ENCODE assay signal across 8 cellular contexts in the genomic region with DNA sequence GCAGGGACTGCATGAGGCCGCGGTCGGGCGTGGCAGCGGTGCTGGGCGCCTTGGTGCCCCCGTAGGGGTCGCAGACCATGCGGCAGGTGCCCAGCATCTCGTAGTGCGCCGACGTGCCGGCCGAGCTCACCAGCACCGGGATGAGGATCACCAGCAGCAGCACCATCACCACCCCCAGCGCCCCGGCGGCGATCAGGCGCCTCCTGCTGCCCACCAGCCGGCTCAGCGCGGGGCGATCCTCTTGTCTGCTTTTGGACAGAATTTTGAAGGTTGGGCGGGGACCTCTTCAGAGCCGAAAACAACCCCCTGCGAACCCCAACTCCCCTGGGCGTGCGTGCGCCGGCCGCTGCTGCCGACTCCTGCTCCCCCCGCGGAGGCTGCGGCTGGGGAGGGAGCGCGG. TPM values are rescaled to one million over a fixed set of nuclear protein-coding genes. Genes with fewer than 3 reads are reported as not detected.
DNase-seq lines count a peak whose midpoint lies in the region; ATAC-seq, FAIRE-seq and TF ChIP-seq lines count a peak whose summit lies in the region.

No MANE protein-coding gene starts in this region.

- CTCF ChIA-PET in K562 (lab: Yijun Ruan, JAX; ENCODE audit: low intra/inter-chr PET ratio), result no interaction called here

- no peak for TF ChIP-seq RAD21 in K562 (CRISPR knock-in tag; conservative IDR thresholded peaks at IDR 0.05 in 1 of 2, IDR thresholded peaks at IDR 0.05 in 1 of 2)

- peak; percentile 28 for TF ChIP-seq CTCF in GM12873 (IDR thresholded peaks at IDR 0.05; ENCODE audit: insufficient read depth, low read depth, low read length, missing control alignments)
- TF ChIP-seq CTCF in K562 (IDR thresholded peaks at IDR 0.05 in 2 of 3, conservative IDR thresholded peaks at IDR 0.05 in 1 of 3; ENCODE audit: insufficient read depth in 2 of 3, low read depth in 1 of 3, low read length in 3 of 3), result no peak

- H3K4me3 ChIP-seq in K562, result no peak overlapping the region

- 0 out of 2 replicates have a peak, but pooled peaks cover 2% of the 10 kb centered on the region for H3K9me3 ChIP-seq in K562 (replicated peaks; ENCODE audit: control insufficient read depth, insufficient read depth, low read depth, low read length)

- intact Hi-C loops in K562 (cut with micrococcal nuclease), result no loop called here

- in situ Hi-C loops in K562 (cut with MboI), result no loop called here

- POLR2A ChIA-PET in K562 (lab: Yijun Ruan, JAX), result no interaction called here

- no TSS peak for BruUV-seq in K562 (replicated peaks; lab: Mats Ljungman, UMichigan)

- 94% methylated on average over 14 of the region's 39 CpGs for WGBS in K562 (ENCODE audit: insufficient coverage, low coverage, missing lambda C conversion rate)

- H3K27me3 ChIP-seq in K562 (ENCODE audit: control insufficient read depth in 2 of 2, insufficient read depth in 2 of 2, low read length in 2 of 2), result no peaks in the 10 kb centered on the region

- no peak overlapping the region for H3K4me2 ChIP-seq in K562 (ENCODE audit: insufficient read depth, low read length)

- no peak for TF ChIP-seq EP300 in K562 (IDR thresholded peaks at IDR 0.05; ENCODE audit: low read length)

- peak; percentile 55 for ATAC-seq in GM21786 (IDR thresholded peaks at IDR 0.05; ENCODE audit: unreplicated experiment)
- no peak for ATAC-seq in K562
- peak; percentile 75 for ATAC-seq in stimulated activated naive CD8-positive, alpha-beta T cell treated with anti-CD3 and anti-CD28 coated beads, Interleukin-15, Interleukin-2, amounts not matched to agents 100 U/mL and 50 U/mL, for 24 hours

- FAIRE-seq in K562 (lab: Jason Lieb, UNC), result no peak

- H3K27ac ChIP-seq in K562 (ENCODE audit: extremely low read depth, low read depth, low read length), result no peak overlapping the region

- no peak for TF ChIP-seq POLR2A in K562 (conservative IDR thresholded peaks at IDR 0.05)

- no peaks in the 10 kb centered on the region for H4K20me1 ChIP-seq in K562 (replicated peaks; ENCODE audit: control insufficient read depth, insufficient read depth, low read length)

- no peak overlapping the region for H2AFZ ChIP-seq in K562 (ENCODE audit: low read depth, low read length)

- H3K79me2 ChIP-seq in K562 (ENCODE audit: control insufficient read depth, insufficient read depth, low read length), result no peaks in the 10 kb centered on the region

- H3K9ac ChIP-seq in K562 (ENCODE audit: insufficient read depth in 1 of 2, low read depth in 2 of 2, low read length in 2 of 2), result no peak overlapping the region

- DNase-seq in NCI-H82 treated with DMSO at 0.1 percent for 48 hours (lab: John Stamatoyannopoulos, UW; ENCODE audit: unreplicated experiment), result peak; percentile 13
- DNase-seq in K562 (ENCODE audit: extremely low read depth in 1 of 4, low spot score in 3 of 4), result no peak
- DNase-seq in kidney tubule cell (ENCODE audit: low spot score), result peak; percentile 47
- peak; percentile 59 for DNase-seq in stimulated activated naive CD8-positive, alpha-beta T cell treated with anti-CD3 and anti-CD28 coated beads, Interleukin-15, Interleukin-2, amounts not matched to agents 100 U/mL and 50 U/mL, for 24 hours
- no peak for DNase-seq in T-helper 9 cell
- DNase-seq in ecto neural progenitor cell (ENCODE audit: low spot score), result no peak

- no peaks in the 10 kb centered on the region for H3K4me1 ChIP-seq in K562 (replicated peaks in 1 of 2; ENCODE audit: control insufficient read depth in 2 of 2, insufficient read depth in 2 of 2, low read length in 2 of 2)

- no peaks in the 10 kb centered on the region for H3K9me1 ChIP-seq in K562 (ENCODE audit: control insufficient read depth, insufficient read depth, low read length)

- no peaks in the 10 kb centered on the region for H3K36me3 ChIP-seq in K562 (ENCODE audit: control insufficient read depth, insufficient read depth, low read length)

TF ChIP-seq in K562, 482 proteins besides CTCF, POLR2A, EP300 and RAD21:
- TF ChIP-seq AFF1 (IDR thresholded peaks at IDR 0.05; ENCODE audit: low read depth in 1 of 2, partially characterized antibody in 2 of 2) (no peak), MCM2 (IDR thresholded peaks at IDR 0.05; ENCODE audit: low read depth) (no peak), POLR2G (IDR thresholded peaks at IDR 0.05; ENCODE audit: low read depth, low read length) (0 out of 2 replicates have a peak, but pooled peaks have one; percentile 28), ZNF133 (CRISPR knock-in tag; IDR thresholded peaks at IDR 0.05) (no peak), ZBTB34 (CRISPR knock-in tag; IDR thresholded peaks at IDR 0.05) (no peak), MCM5 (IDR thresholded peaks at IDR 0.05; ENCODE audit: low read depth) (no peak), FOXJ3 (CRISPR knock-in tag; IDR thresholded peaks at IDR 0.05) (no peak), ELF4 (CRISPR knock-in tag; IDR thresholded peaks at IDR 0.05) (no peak)

RNA-seq across cellular contexts. Expression of gene C1QL3, which starts 0.8 kb away (rescaled TPM):
- not detected in 2 replicates for total RNA-seq in K562 (2011; cell fraction: chromatin; rRNA removed; ENCODE audit: low replicate concordance)
- total RNA-seq in K562 (2011; cell fraction: nucleolus; rRNA removed), result not detected in 2 replicates
- total RNA-seq in K562 (2011; cell fraction: nucleoplasm; rRNA removed), result not detected in 2 replicates
- total RNA-seq in K562 (2014; rRNA removed), result not detected in 2 replicates
- total RNA-seq in K562 (2014; rRNA removed; fragmentation: Illumina TruSeq; extraction: Trizol), result not detected in 2 replicates
- total RNA-seq in K562 (2015; rRNA removed; fragmentation: Illumina TruSeq; extraction: Trizol), result not detected in 2 replicates
- total RNA-seq in K562 (2021), result not detected in 2 replicates
- polyA plus RNA-seq in K562 (2011; rRNA removed), result not detected in 2 replicates
- polyA plus RNA-seq in K562 (2011; cell fraction: cytosol; rRNA removed), result not detected in 2 replicates
- polyA plus RNA-seq in K562 (2011; cell fraction: nucleus; rRNA removed), result not detected in 2 replicates
- polyA plus RNA-seq in K562 (2012), result 0.42 and 0.48 TPM in 2 replicates
- polyA plus RNA-seq in K562 (2014; fragmentation: Illumina TruSeq; extraction: Trizol), result not detected in 2 replicates
- polyA plus RNA-seq in K562 (2014; fragmentation: Nextera tagmentation; extraction: Ambion mirVana), result under 1 TPM; 0.28 to 0.37 TPM
- not detected in 2 replicates for polyA plus RNA-seq in K562 (2014; rRNA removed)
- not detected in 2 replicates for polyA minus RNA-seq in K562 (2011; rRNA and poly(A)+ RNA removed)
- polyA minus RNA-seq in K562 (2011; cell fraction: cytosol; rRNA and poly(A)+ RNA removed), result not detected in 2 replicates
- polyA minus RNA-seq in K562 (2011; cell fraction: nucleus; rRNA and poly(A)+ RNA removed), result not detected in 2 replicates

Comparison
In these comparisons a context has a peak if more than half of its experiments do, and no peak if none do; other contexts are left out.
1. DNase-seq: peak in NCI-H82 treated with DMSO at 0.1 percent for 48 hours (single experiment), kidney tubule cell (single experiment) and stimulated activated naive CD8-positive, alpha-beta T cell treated with anti-CD3 and anti-CD28 coated beads, Interleukin-15, Interleukin-2, amounts not matched to agents 100 U/mL and 50 U/mL, for 24 hours (single experiment); none in K562 (0 of 4), T-helper 9 cell (single experiment) and ecto neural progenitor cell (single experiment).